In the genomic region with DNA sequence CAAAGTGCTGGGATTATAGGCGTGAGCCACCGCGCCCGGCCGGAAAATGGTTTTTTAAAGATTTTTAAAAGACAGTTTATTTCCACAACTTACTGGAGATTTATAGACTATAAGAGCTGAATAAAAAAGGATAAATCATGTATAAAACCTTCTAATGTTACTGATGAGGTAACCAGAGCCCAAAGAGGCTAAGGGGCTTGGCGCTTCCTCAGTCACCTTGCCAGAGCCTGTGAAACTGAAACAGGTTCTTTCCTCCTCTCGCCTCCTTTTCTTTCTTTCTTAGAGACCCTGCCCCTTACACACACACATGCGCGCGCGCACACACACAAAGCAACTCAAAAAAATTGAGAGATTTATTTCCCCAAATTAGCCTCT, we compare ENCODE assay signal across 21 cellular contexts.
DNase-seq lines count a peak whose midpoint lies in the region; ATAC-seq and TF ChIP-seq lines count a peak whose summit lies in the region.
"Had no signal": no experiment of that assay in that cellular context is flagged by ENCODE, and none has a peak within 500 bp of the region (broad histone marks: within the 10 kb centered on the region; RNA-seq: fewer than 3 reads in every experiment).

No MANE protein-coding gene starts in this region.

- no peak for TF ChIP-seq POLR2A in Peyer's patch (IDR thresholded peaks at IDR 0.05)

- no peak for DNase-seq in DND-41
- no peak for DNase-seq in Peyer's patch
- no peak for DNase-seq in mesothelial cell of epicardium (ENCODE audit: low spot score in 2 of 2, unreplicated experiment in 2 of 2)
- DNase-seq in left lobe of liver (ENCODE audit: low spot score): no peak
- DNase-seq: aorta; COR-L47; DMS79; KG1; NCI-H187; NCI-H524 treated with DMSO at 0.1 percent for 48 hours; spleen; stimulated activated naive B cell treated with anti-CD40 and anti-IgM and Interleukin-4, amounts not matched to agents 10 μg/mL and 1 μg/mL and 100 μg/mL, for 72 hours had no signal

- H3K9me3 Mint-ChIP-seq in mesothelial cell of epicardium: peaks cover 16% of the 10 kb centered on the region
- H3K9me3 Mint-ChIP-seq: dendritic cell treated with granulocyte-macrophage colony-stimulating factor and Interleukin-4, amounts not matched to agents 40 ng/mL and 50 ng/mL, for 4 days had no signal

- no peaks in the 10 kb centered on the region for H3K27me3 Mint-ChIP-seq in mesothelial cell of epicardium (ENCODE audit: low read depth)

- H2AFZ ChIP-seq in DND-41 (ENCODE audit: low read depth, low read length): no peak overlapping the region

- peaks cover 3% of the 10 kb centered on the region for H4K20me1 ChIP-seq in DND-41 (ENCODE audit: insufficient read depth, low read length)
- H4K20me1 ChIP-seq: BLaER1 had no signal

- H3K27ac ChIP-seq in DND-41 (ENCODE audit: low read length) (no peak overlapping the region), Peyer's patch (peak overlapping the region in 3 of 4 donors; percentile 37 to 72 (median 48)), subcutaneous abdominal adipose tissue (ENCODE audit: low read depth, low read length) (peak overlapping the region; percentile 46)
- H3K27ac ChIP-seq: BLaER1 had no signal

- H3K79me2 ChIP-seq in DND-41 (ENCODE audit: insufficient read depth, low read length): no peaks in the 10 kb centered on the region

- H3K4me1 ChIP-seq in DND-41 (ENCODE audit: insufficient read depth, low read length) (no peaks in the 10 kb centered on the region), Peyer's patch (peaks cover 0 to 6% (median 0%) of the 10 kb centered on the region in 4 donors), subcutaneous abdominal adipose tissue (ENCODE audit: control insufficient read depth in 5 of 5, insufficient read depth in 5 of 5, low read length in 5 of 5) (peaks cover 0 to 19% (median 14%) of the 10 kb centered on the region in 5 donors)
- H3K4me1 ChIP-seq: BLaER1 had no signal

- H3K9me3 ChIP-seq in DND-41 (ENCODE audit: insufficient read depth, low read length, severe bottlenecking) (no peaks in the 10 kb centered on the region), Peyer's patch (no peaks in the 10 kb centered on the region), subcutaneous abdominal adipose tissue (ENCODE audit: control insufficient read depth in 5 of 5, low read length in 5 of 5) (peaks cover 0 to 4% (median 0%) of the 10 kb centered on the region in 5 donors)
- H3K9me3 ChIP-seq: spleen had no signal

- ATAC-seq in DND-41 (ENCODE audit: insufficient read depth, low read depth): peak; percentile 9; the same call in 1 of the 3 replicates
- no peak for ATAC-seq in HG03095 (IDR thresholded peaks at IDR 0.05; ENCODE audit: unreplicated experiment)
- no peak for ATAC-seq in left lobe of liver
- ATAC-seq in GM18519 (IDR thresholded peaks at IDR 0.05; ENCODE audit: low FRiP score, unreplicated experiment): no peak
- no peak for ATAC-seq in HG03520 (IDR thresholded peaks at IDR 0.05; ENCODE audit: unreplicated experiment)

- H3K4me3 Mint-ChIP-seq in mesothelial cell of epicardium: no peak overlapping the region
- H3K4me3 Mint-ChIP-seq: activated naive CD4-positive, alpha-beta T cell treated with anti-CD3 and anti-CD28 coated beads, Interleukin-2, amount 50 U/mL, for 24 hours; dendritic cell treated with granulocyte-macrophage colony-stimulating factor and Interleukin-4, amounts not matched to agents 40 ng/mL and 50 ng/mL, for 4 days; naive thymus-derived CD4-positive, alpha-beta T cell; stimulated activated naive B cell treated with anti-CD40 and anti-IgM and Interleukin-4, amounts not matched to agents 10 μg/mL and 1 μg/mL and 100 μg/mL, for 72 hours; WTC11 had no signal

- H3K27ac Mint-ChIP-seq in mesothelial cell of epicardium: peak overlapping the region; percentile 41
- H3K27ac Mint-ChIP-seq: activated naive CD4-positive, alpha-beta T cell treated with anti-CD3 and anti-CD28 coated beads, Interleukin-2, amount 50 U/mL, for 24 hours; dendritic cell treated with granulocyte-macrophage colony-stimulating factor and Interleukin-4, amounts not matched to agents 40 ng/mL and 50 ng/mL, for 4 days; stimulated activated naive B cell treated with anti-CD40 and anti-IgM and Interleukin-4, amounts not matched to agents 10 μg/mL and 1 μg/mL and 100 μg/mL, for 72 hours; WTC11 had no signal

- no peaks in the 10 kb centered on the region for H3K36me3 Mint-ChIP-seq in mesothelial cell of epicardium
- H3K36me3 Mint-ChIP-seq: naive thymus-derived CD4-positive, alpha-beta T cell; stimulated activated naive B cell treated with anti-CD40 and anti-IgM and Interleukin-4, amounts not matched to agents 10 μg/mL and 1 μg/mL and 100 μg/mL, for 72 hours had no signal

- H3K4me3 ChIP-seq in DND-41 (ENCODE audit: low read depth in 1 of 2, low read length in 2 of 2) (no peak overlapping the region), Peyer's patch (no peak overlapping the region), subcutaneous abdominal adipose tissue (ENCODE audit: low read depth in 1 of 5, low read length in 5 of 5) (peak overlapping the region in 1 of 5 donors; percentile 36)
- H3K4me3 ChIP-seq: BLaER1, spleen had no signal

- peaks cover 13% of the 10 kb centered on the region for H3K27me3 ChIP-seq in DND-41 (ENCODE audit: insufficient read depth, low read length, poor library complexity)
- H3K27me3 ChIP-seq in Peyer's patch: no peaks in the 10 kb centered on the region
- H3K27me3 ChIP-seq in subcutaneous abdominal adipose tissue (ENCODE audit: control insufficient read depth in 5 of 5, insufficient read depth in 4 of 5, low read length in 5 of 5): peaks cover 0 to 4% (median 0%) of the 10 kb centered on the region in 5 donors
- H3K27me3 ChIP-seq: BLaER1 had no signal

- no peak overlapping the region for H3K9ac ChIP-seq in DND-41 (ENCODE audit: low read depth, low read length)
- H3K9ac ChIP-seq in subcutaneous abdominal adipose tissue (ENCODE audit: low read length in 5 of 5): peak overlapping the region in 1 of 5 donors; percentile 19
- H3K9ac ChIP-seq: BLaER1 had no signal

- H3K4me2 ChIP-seq in DND-41 (ENCODE audit: insufficient read depth, low read length): no peak overlapping the region
- H3K4me2 ChIP-seq: BLaER1 had no signal

- H3K36me3 ChIP-seq in DND-41 (ENCODE audit: insufficient read depth, low read length): no peaks in the 10 kb centered on the region
- H3K36me3 ChIP-seq in Peyer's patch: no peaks in the 10 kb centered on the region
- H3K36me3 ChIP-seq in subcutaneous abdominal adipose tissue (ENCODE audit: control insufficient read depth in 5 of 5, insufficient read depth in 5 of 5, low read length in 5 of 5): no peaks in the 10 kb centered on the region
- H3K36me3 ChIP-seq: BLaER1, spleen had no signal

- no peak for TF ChIP-seq CTCF in DND-41 (IDR thresholded peaks at IDR 0.05; ENCODE audit: borderline replicate concordance, extremely low read depth, low read length, poor library complexity, severe bottlenecking)
- TF ChIP-seq CTCF in Peyer's patch (IDR thresholded peaks at IDR 0.05): no peak
- TF ChIP-seq CTCF in mesothelial cell of epicardium (IDR thresholded peaks at IDR 0.05; ENCODE audit: unreplicated experiment): no peak

- peaks cover 11% of the 10 kb centered on the region for H3K4me1 Mint-ChIP-seq in mesothelial cell of epicardium
- H3K4me1 Mint-ChIP-seq: activated naive CD4-positive, alpha-beta T cell treated with anti-CD3 and anti-CD28 coated beads, Interleukin-2, amount 50 U/mL, for 24 hours; WTC11 had no signal
